Comparison of ENCODE assay signal across 8 cellular contexts in genomic region chr1:248858891-248859889, GRCh38. TPM values are rescaled to one million over a fixed set of nuclear protein-coding genes. Genes with fewer than 3 reads are reported as not detected.
A peak's percentile ranks its signal among the peaks of the same experiment; 100 is the strongest.
DNase-seq lines count a peak whose midpoint lies in the region; ATAC-seq, FAIRE-seq and TF ChIP-seq lines count a peak whose summit lies in the region.

Gene ZNF692 (minus strand): TSS chr1:248859085. CDS start chr1:248858309, 776 bp downstream.

- H3K14ac ChIP-seq in IMR-90 (replicated peaks; ENCODE audit: low read depth, low read length), result peak within 1 kb of the TSS; percentile 99

- ATAC-seq in GM21529 (IDR thresholded peaks at IDR 0.05; ENCODE audit: unreplicated experiment) (peak; percentile 77), IMR-90 (ENCODE audit: low read depth) (peak; percentile 86)

- H3K4me1 ChIP-seq in IMR-90 (ENCODE audit: control insufficient read depth, insufficient read depth, low read length) (peaks cover 18% of the 10 kb centered on the region), OCI-LY3 (ENCODE audit: low read length) (peaks cover 31% of the 10 kb centered on the region), endothelial cell of umbilical vein (ENCODE audit: control insufficient read depth, extremely low read depth, insufficient read depth, low read length) (peaks cover 23% of the 10 kb centered on the region), mononuclear cell (ENCODE audit: insufficient read depth, low read length) (peaks cover 59% of the 10 kb centered on the region)

- peak within 1 kb of the TSS; percentile 94 for H3K4ac ChIP-seq in IMR-90 (ENCODE audit: low read depth, low read length)

- peak within 1 kb of the TSS; percentile 55 for H3K56ac ChIP-seq in IMR-90 (ENCODE audit: extremely low read depth, insufficient read depth, low read length)

- H4K20me1 ChIP-seq in IMR-90 (ENCODE audit: insufficient read depth, low read length), result no peaks in the 10 kb centered on the region
- no peaks in the 10 kb centered on the region for H4K20me1 ChIP-seq in OCI-LY3 (ENCODE audit: insufficient read depth, low read length)
- H4K20me1 ChIP-seq in endothelial cell of umbilical vein (replicated peaks; ENCODE audit: control insufficient read depth, extremely low read depth, insufficient read depth, low read length), result no peaks in the 10 kb centered on the region

- H4K8ac ChIP-seq in IMR-90 (ENCODE audit: low read depth in 2 of 2, low read length in 2 of 2), result peak within 1 kb of the TSS; percentile 94 to 99

- peak within 1 kb of the TSS; percentile 44 for H3K18ac ChIP-seq in IMR-90 (ENCODE audit: low read depth, low read length)

- H2AFZ ChIP-seq in IMR-90 (replicated peaks; ENCODE audit: low read length, poor library complexity) (peak within 1 kb of the TSS; percentile 96), OCI-LY3 (ENCODE audit: low read depth, low read length) (peak within 1 kb of the TSS; percentile 70), endothelial cell of umbilical vein (ENCODE audit: low read depth, low read length) (peak within 1 kb of the TSS; percentile 82)

- peaks cover 18% of the 10 kb centered on the region; the same call in 1 of the 2 replicates for H3K9me1 ChIP-seq in IMR-90 (ENCODE audit: insufficient read depth, low read length)
- no peaks in the 10 kb centered on the region for H3K9me1 ChIP-seq in endothelial cell of umbilical vein (replicated peaks; ENCODE audit: control insufficient read depth, extremely low read depth, insufficient read depth, low read length)

- peak within 1 kb of the TSS; percentile 60; the same call in 1 of the 2 replicates for H2BK120ac ChIP-seq in IMR-90 (ENCODE audit: low read depth, low read length)

- H3K4me3 ChIP-seq in IMR-90 (ENCODE audit: insufficient read depth, low read depth, low read length) (peak within 1 kb of the TSS; percentile 66), OCI-LY3 (ENCODE audit: low read length) (peak within 1 kb of the TSS; percentile 96), endothelial cell of umbilical vein (replicated peaks in 1 of 3; ENCODE audit: insufficient read depth in 1 of 3, low read depth in 1 of 3, low read length in 3 of 3) (peak within 1 kb of the TSS; percentile 18 to 68 (median 39)), mononuclear cell (ENCODE audit: low read length) (peak within 1 kb of the TSS; percentile 55)

- no TSS peak for BruUV-seq in IMR-90 (replicated peaks; lab: Mats Ljungman, UMichigan)
- BruUV-seq in endothelial cell of umbilical vein (replicated peaks; lab: Mats Ljungman, UMichigan), result TSS peak; percentile 85

- H3K27ac ChIP-seq in IMR-90 (ENCODE audit: insufficient read depth, low read length), result peak within 1 kb of the TSS; percentile 78
- H3K27ac ChIP-seq in OCI-LY3 (ENCODE audit: low read length), result peak within 1 kb of the TSS; percentile 80
- H3K27ac ChIP-seq in endothelial cell of umbilical vein (ENCODE audit: insufficient read depth, low read depth, low read length), result peak within 1 kb of the TSS; percentile 22

- peak within 1 kb of the TSS; percentile 79 for H4K5ac ChIP-seq in IMR-90 (ENCODE audit: low read depth, low read length)

- FAIRE-seq in endothelial cell of umbilical vein (lab: Jason Lieb, UNC), result peak; percentile 88

- H2BK20ac ChIP-seq in IMR-90 (ENCODE audit: low read depth, low read length), result peak within 1 kb of the TSS; percentile 43

- TF ChIP-seq POLR2A in IMR-90 (IDR thresholded peaks at IDR 0.05; ENCODE audit: low read depth, low read length) (no peak; the same call in 1 of the 2 replicates), endothelial cell of umbilical vein (IDR thresholded peaks at IDR 0.05; ENCODE audit: low read depth, low read length) (peak; percentile 98)

- 1% methylated on average over 25 of the region's 62 CpGs; no CpG with 5 or more reads in 1 of the 2 experiments for WGBS in IMR-90 (ENCODE audit: extremely low coverage in 2 of 2, insufficient read length in 1 of 2), 2 experiments

- H3K36me3 ChIP-seq in IMR-90 (ENCODE audit: control insufficient read depth, insufficient read depth, low read length) (peaks cover 10% of the 10 kb centered on the region; the same call in 1 of the 2 replicates), OCI-LY3 (replicated peaks; ENCODE audit: low read depth, low read length) (peaks cover 22% of the 10 kb centered on the region), endothelial cell of umbilical vein (ENCODE audit: control insufficient read depth in 2 of 2, extremely low read depth in 1 of 2, insufficient read depth in 2 of 2, low read length in 2 of 2) (peaks cover 0 to 2% of the 10 kb centered on the region in 2 experiments)

- H2AK5ac ChIP-seq in IMR-90 (ENCODE audit: low read depth, low read length), result peak within 1 kb of the TSS; percentile 95

- in situ Hi-C loops in IMR-90 (cut with MboI; ENCODE audit: low sequenced_read_pairs), result no loop called here

- peak within 1 kb of the TSS; percentile 75 for H2BK5ac ChIP-seq in IMR-90 (ENCODE audit: low read depth, low read length, poor library complexity, severe bottlenecking)

- H3K4me2 ChIP-seq in IMR-90 (ENCODE audit: low read depth, low read length) (peak within 1 kb of the TSS; percentile 99), OCI-LY3 (ENCODE audit: low read length) (peak within 1 kb of the TSS; percentile 100), endothelial cell of umbilical vein (ENCODE audit: insufficient read depth, low read length) (peak within 1 kb of the TSS; percentile 82)

- H2BK15ac ChIP-seq in IMR-90 (ENCODE audit: low read depth, low read length), result peak within 1 kb of the TSS; percentile 36; the same call in 2 of the 3 replicates

- POLR2A ChIA-PET in IMR-90 (lab: Charles Lee; ENCODE audit: unreplicated experiment) (interaction anchor here (0.9 kb wide), 1 partner anchor 20 kb away, joined by 4 read pairs; no protein-coding TSS in a partner anchor), endothelial cell of umbilical vein (lab: Charles Lee) (interaction anchor here (0.7 to 2.2 kb wide), 3 partner anchors 10 to 21 kb away, joined by 3 to 14 read pairs (median 4); partner anchors contain the start of gene ZNF672)

- H3K79me2 ChIP-seq in OCI-LY3 (ENCODE audit: low read length) (peaks cover 25% of the 10 kb centered on the region), endothelial cell of umbilical vein (ENCODE audit: control insufficient read depth, insufficient read depth, low read length) (peaks cover 10% of the 10 kb centered on the region)

- TF ChIP-seq CTCF in IMR-90 (conservative IDR thresholded peaks at IDR 0.05; ENCODE audit: low read depth, low read length), result no peak
- TF ChIP-seq CTCF in OCI-LY3 (IDR thresholded peaks at IDR 0.05; ENCODE audit: low read depth, low read length), result no peak
- TF ChIP-seq CTCF in endothelial cell of umbilical vein (IDR thresholded peaks at IDR 0.05; ENCODE audit: extremely low read depth in 1 of 2, insufficient read depth in 1 of 2, low read depth in 1 of 2, low read length in 2 of 2), result no peak

- H2AK9ac ChIP-seq in IMR-90 (replicated peaks; ENCODE audit: low read depth, low read length, poor library complexity), result peak within 1 kb of the TSS; percentile 99

- dilution Hi-C loops in IMR-90 (cut with HindIII; ENCODE audit: low sequenced_read_pairs, unreplicated experiment), result no loop called here
- dilution Hi-C loops in endothelial cell of umbilical vein (cut with MboI; ENCODE audit: extremely low pct_ligation_motif_present, low sequenced_read_pairs), result no loop called here

- intact Hi-C loops in IMR-90 (cut with micrococcal nuclease) (loop anchor here (1.0 kb wide), 1 partner anchor 18 kb away; no protein-coding TSS in a partner anchor), endothelial cell of umbilical vein (cut with micrococcal nuclease) (loop anchor here (1.0 kb wide), 4 partner anchors 14 to 47 kb away; partner anchors contain the start of genes PGBD2 and ZNF672)

- H3K9me3 ChIP-seq in IMR-90 (ENCODE audit: control insufficient read depth, insufficient read depth, low read length) (no peaks in the 10 kb centered on the region), OCI-LY3 (ENCODE audit: insufficient read depth, low read length) (no peaks in the 10 kb centered on the region), endothelial cell of umbilical vein (replicated peaks; ENCODE audit: control insufficient read depth, insufficient read depth, low read length) (no peaks in the 10 kb centered on the region), mononuclear cell (ENCODE audit: low read depth, low read length) (no peaks in the 10 kb centered on the region)

- H3K23ac ChIP-seq in IMR-90 (ENCODE audit: low read depth, low read length), result peak within 1 kb of the TSS; percentile 96

- no peak for TF ChIP-seq RAD21 in IMR-90 (IDR thresholded peaks at IDR 0.05; ENCODE audit: low read length)

- peaks cover 12 to 25% of the 10 kb centered on the region in 2 experiments; a peak in 3 of 4 replicates for H3K79me1 ChIP-seq in IMR-90 (ENCODE audit: low read depth in 1 of 2, low read length in 2 of 2)

- H3K9ac ChIP-seq in IMR-90 (ENCODE audit: low read depth, low read length), result peak within 1 kb of the TSS; percentile 92
- peak within 1 kb of the TSS; percentile 99 for H3K9ac ChIP-seq in OCI-LY3 (ENCODE audit: low read length)
- H3K9ac ChIP-seq in endothelial cell of umbilical vein (replicated peaks; ENCODE audit: extremely low read depth, insufficient read depth, low read length), result peak within 1 kb of the TSS; percentile 64

- H3K27me3 ChIP-seq in IMR-90 (ENCODE audit: control insufficient read depth, insufficient read depth, low read length) (no peaks in the 10 kb centered on the region), OCI-LY3 (ENCODE audit: low read depth, low read length) (peaks cover 6% of the 10 kb centered on the region; the same call in 1 of the 2 replicates), endothelial cell of umbilical vein (ENCODE audit: control insufficient read depth in 2 of 2, insufficient read depth in 2 of 2, low read length in 2 of 2) (peaks cover 2 to 4% of the 10 kb centered on the region in 2 experiments), mononuclear cell (ENCODE audit: insufficient read depth, low read length) (no peaks in the 10 kb centered on the region)

- DNase-seq in DMS 273 treated with DMSO at 0.1 percent for 48 hours (lab: John Stamatoyannopoulos, UW) (peak; percentile 85), IMR-90 (peak; percentile 96), activated T-cell treated with anti-CD3 and anti-CD28 coated beads for 1 hour (ENCODE audit: low read depth) (peak; percentile 94), endothelial cell of umbilical vein (ENCODE audit: low read depth, low spot score) (peak; percentile 96)
- peak; percentile 92 to 95 for DNase-seq in stimulated activated CD8-positive, alpha-beta memory T cell treated with anti-CD3 and anti-CD28 coated beads, Interleukin-4, amount 100 ng/mL, for 1 hour (ENCODE audit: low read depth in 2 of 2, low spot score in 1 of 2)

- H4K91ac ChIP-seq in IMR-90 (ENCODE audit: insufficient read depth, low read depth, low read length), result peak within 1 kb of the TSS; percentile 89

- CTCF ChIA-PET in IMR-90 (lab: Yijun Ruan, JAX) (interaction anchor here (0.6 to 1.5 kb wide), 3 partner anchors 17 to 48 kb away, joined by 3 to 4 read pairs (median 3); partner anchors contain the start of gene ZNF672), endothelial cell of umbilical vein (lab: Charles Lee) (interaction anchor here (0.8 to 2.6 kb wide), 8 partner anchors 12 to 47 kb away, joined by 3 to 17 read pairs (median 10); partner anchors contain the start of genes SH3BP5L and ZNF672)

RNA-seq across cellular contexts. Expression of gene ZNF692, which starts in this region (rescaled TPM):
- total RNA-seq in IMR-90 (2012; rRNA removed) (6.9 and 7.3 TPM in 2 replicates), endothelial cell of umbilical vein (36.6 and 38.6 TPM in 2 replicates), mononuclear cell (5.6 TPM)
- polyA plus RNA-seq in IMR-90 (2012; rRNA removed) (50.4 and 51.5 TPM in 2 replicates), endothelial cell of umbilical vein (32.6 and 33.6 TPM in 2 replicates)
- polyA plus RNA-seq in IMR-90 (2012; cell fraction: cytosol; rRNA removed), result 19.6 and 20.7 TPM in 2 replicates
- 340 and 590 TPM in 2 replicates for polyA plus RNA-seq in IMR-90 (2012; cell fraction: nucleus; rRNA removed; ENCODE audit: low replicate concordance)
- polyA plus RNA-seq in endothelial cell of umbilical vein (2011; cell fraction: cytosol; rRNA removed), result 16.3 and 22.5 TPM in 2 replicates
- 241 TPM in 2 replicates for polyA plus RNA-seq in endothelial cell of umbilical vein (2011; cell fraction: nucleus; rRNA removed)
- polyA plus RNA-seq in endothelial cell of umbilical vein (2012), result 21.9 and 23.0 TPM in 2 replicates
- 13.2 and 18.1 TPM in 2 replicates for polyA minus RNA-seq in endothelial cell of umbilical vein
- polyA minus RNA-seq in endothelial cell of umbilical vein (2011; cell fraction: cytosol; rRNA and poly(A)+ RNA removed), result 12.1 TPM
- polyA minus RNA-seq in endothelial cell of umbilical vein (2011; cell fraction: nucleus; rRNA and poly(A)+ RNA removed), result 17.5 and 21.1 TPM in 2 replicates

Comparison
In these comparisons a context has a peak if more than half of its experiments do, and no peak if none do; other contexts are left out.
1. Peak in every context shown above with its lines: DNase-seq, ATAC-seq, H3K4me3 ChIP-seq and H3K27ac ChIP-seq.
2. H3K27ac ChIP-seq: peak in every context shown above with its lines; median percentile 80 in OCI-LY3; 78 in IMR-90; 22 in endothelial cell of umbilical vein.
3. H3K4me3 ChIP-seq: peak in every context shown above with its lines; median percentile 96 in OCI-LY3; 66 in IMR-90; 55 in mononuclear cell; 39 in endothelial cell of umbilical vein.